ENCODE assay signal across 8 cellular contexts in genomic region chr2:161239416-161240109, GRCh38.
DNase-seq lines count a peak whose midpoint lies in the region; ATAC-seq and TF ChIP-seq lines count a peak whose summit lies in the region.
"Had no signal": no experiment of that assay in that cellular context is flagged by ENCODE, and none has a peak within 500 bp of the region (broad histone marks: within the 10 kb centered on the region; RNA-seq: fewer than 3 reads in every experiment).

No MANE protein-coding gene starts in this region.

- no peak for ATAC-seq in activated CD8-positive, alpha-beta T cell treated with anti-CD3 and anti-CD28 coated beads, Interleukin-2, amount 10 ng/mL, durations not matched to agents 7 days and 5 days

- no peaks in the 10 kb centered on the region for H3K9me3 ChIP-seq in HEK293 (ENCODE audit: control insufficient read depth, insufficient read depth, low read depth, low read length)
- no peaks in the 10 kb centered on the region for H3K9me3 ChIP-seq in spleen

- CTCF ChIA-PET in HEK293 (lab: Yijun Ruan, JAX) = interaction anchor here (1.2 to 3.6 kb wide), 3 partner anchors 9 to 34 kb away, joined by 3 to 36 read pairs (median 5); no protein-coding TSS in a partner anchor
- CTCF ChIA-PET in activated CD8-positive, alpha-beta T cell treated with anti-CD3 and anti-CD28 coated beads, Interleukin-2, amount 10 ng/mL, durations not matched to agents 7 days and 5 days (lab: Charles Lee) = interaction anchor here (1.2 to 1.4 kb wide), 2 partner anchors 11 to 34 kb away, joined by 4 to 6 read pairs; no protein-coding TSS in a partner anchor

- H3K9me3 Mint-ChIP-seq in activated CD8-positive, alpha-beta T cell treated with anti-CD3 and anti-CD28 coated beads, Interleukin-2, amount 10 ng/mL, durations not matched to agents 7 days and 5 days (ENCODE audit: insufficient read depth) = no peaks in the 10 kb centered on the region

- intact Hi-C loops in spleen (cut with DNase I; ENCODE audit: low total_unique reads) = no loop called here

- no peak for DNase-seq in activated CD8-positive, alpha-beta T cell treated with anti-CD3 and anti-CD28 coated beads, Interleukin-2, amount 10 ng/mL, durations not matched to agents 7 days and 5 days
- DNase-seq in iPS-NIHi11 (ENCODE audit: low spot score) = peak; percentile 18
- DNase-seq in spleen = peak; percentile 71
- DNase-seq in NK-92 (lab: John Stamatoyannopoulos, UW; ENCODE audit: unreplicated experiment) = no peak
- no peak for DNase-seq in activated CD8-positive, alpha-beta memory T cell treated with anti-CD3 and anti-CD28 coated beads, Interleukin-2, amount 50 U/mL, for 48 hours
- no peak for DNase-seq in NCI-H226
- DNase-seq: NCI-H1105 had no signal

- H3K4me1 ChIP-seq in HEK293 (ENCODE audit: control insufficient read depth, insufficient read depth, low read length) (no peaks in the 10 kb centered on the region), spleen (peaks cover 12 to 50% (median 28%) of the 10 kb centered on the region in 6 donors)

- peak overlapping the region; percentile 2 for H3K4me3 Mint-ChIP-seq in activated CD8-positive, alpha-beta T cell treated with anti-CD3 and anti-CD28 coated beads, Interleukin-2, amount 10 ng/mL, durations not matched to agents 7 days and 5 days

- peaks cover 44% of the 10 kb centered on the region for H3K4me1 Mint-ChIP-seq in activated CD8-positive, alpha-beta T cell treated with anti-CD3 and anti-CD28 coated beads, Interleukin-2, amount 10 ng/mL, durations not matched to agents 7 days and 5 days (ENCODE audit: low read depth)

- WGBS in spleen, 5 donors = 92 to 95% (median 92%) methylated on average over 33 to 36 of the region's 36 CpGs

- no peak overlapping the region for H3K27ac Mint-ChIP-seq in activated CD8-positive, alpha-beta T cell treated with anti-CD3 and anti-CD28 coated beads, Interleukin-2, amount 10 ng/mL, durations not matched to agents 7 days and 5 days

- H3K4me3 ChIP-seq in HEK293 (ENCODE audit: low read depth, low read length) (no peak overlapping the region), spleen (peak overlapping the region in 2 of 8 donors; percentile 56 to 81)

- peaks cover 0 to 21% (median 0%) of the 10 kb centered on the region in 7 donors for H3K27me3 ChIP-seq in spleen (replicated peaks in 1 of 7)

- H3K27ac ChIP-seq in HEK293 (ENCODE audit: extremely low read depth, low read depth, low read length) (no peak overlapping the region), spleen (peak overlapping the region in 1 of 8 donors; percentile 70)

- H3K36me3 Mint-ChIP-seq in activated CD8-positive, alpha-beta T cell treated with anti-CD3 and anti-CD28 coated beads, Interleukin-2, amount 10 ng/mL, durations not matched to agents 7 days and 5 days (ENCODE audit: low read depth) = peaks cover 14% of the 10 kb centered on the region

- H3K27me3 Mint-ChIP-seq in activated CD8-positive, alpha-beta T cell treated with anti-CD3 and anti-CD28 coated beads, Interleukin-2, amount 10 ng/mL, durations not matched to agents 7 days and 5 days (ENCODE audit: low read depth) = peaks cover 4% of the 10 kb centered on the region

- TF ChIP-seq POLR2A in spleen (IDR thresholded peaks at IDR 0.05) = no peak

- no peak for TF ChIP-seq CTCF in HEK293 (tag by site-specific recombination; IDR thresholded peaks at IDR 0.05)
- no peak for TF ChIP-seq CTCF in spleen (IDR thresholded peaks at IDR 0.05 in 8 of 11, conservative IDR thresholded peaks at IDR 0.05 in 3 of 11)

- POLR2A ChIA-PET in HEK293 (lab: Yijun Ruan, JAX) = no interaction called here
- POLR2A ChIA-PET in activated CD8-positive, alpha-beta T cell treated with anti-CD3 and anti-CD28 coated beads, Interleukin-2, amount 10 ng/mL, durations not matched to agents 7 days and 5 days (lab: Charles Lee) = no interaction called here

- H3K36me3 ChIP-seq in HEK293 (ENCODE audit: control insufficient read depth in 2 of 2, insufficient read depth in 1 of 2, low read length in 2 of 2) (peaks cover 0 to 3% of the 10 kb centered on the region in 2 experiments; a peak in 2 of 3 replicates), spleen (peaks cover 0 to 24% (median 0%) of the 10 kb centered on the region in 6 donors)

TF ChIP-seq in HEK293, 187 proteins besides CTCF, POLR2A, EP300 and RAD21:
- TF ChIP-seq ZNF580 (tag by site-specific recombination; IDR thresholded peaks at IDR 0.05) (no peak), PRDM6 (tag by site-specific recombination; IDR thresholded peaks at IDR 0.05) (0 out of 2 replicates have a peak, but pooled peaks have one; percentile 12), SCRT2 (tag by site-specific recombination; IDR thresholded peaks at IDR 0.05) (peak; percentile 63), KLF10 (tag by site-specific recombination; IDR thresholded peaks at IDR 0.05) (no peak), GLIS2 (tag by site-specific recombination; IDR thresholded peaks at IDR 0.05) (no peak)

Comparison
In these comparisons a context has a peak if more than half of its experiments do, and no peak if none do; other contexts are left out.
1. DNase-seq: peak in iPS-NIHi11 (single experiment) and spleen (single experiment); none in activated CD8-positive, alpha-beta T cell treated with anti-CD3 and anti-CD28 coated beads, Interleukin-2, amount 10 ng/mL, durations not matched to agents 7 days and 5 days (single experiment), NK-92 (single experiment), activated CD8-positive, alpha-beta memory T cell treated with anti-CD3 and anti-CD28 coated beads, Interleukin-2, amount 50 U/mL, for 48 hours (single experiment) and NCI-H226 (single experiment).